ENCODE assay signal across 7 cellular contexts in genomic region chr20:45934587-45935415, GRCh38.
DNase-seq lines count a peak whose midpoint lies in the region; ATAC-seq lines count a peak whose summit lies in the region.

TSS of gene PCIF1 (plus strand) at chr20:45934683. CDS start at chr20:45939000, 4,317 bp downstream.

- ATAC-seq in GM18519 (IDR thresholded peaks at IDR 0.05; ENCODE audit: low FRiP score, unreplicated experiment) (peak; percentile 53), HG03045 (IDR thresholded peaks at IDR 0.05; ENCODE audit: unreplicated experiment) (peak; percentile 69)

- DNase-seq in NCI-H2081 treated with DMSO at 0.1 percent for 48 hours (lab: John Stamatoyannopoulos, UW) (peak; percentile 86), T1000 (lab: John Stamatoyannopoulos, UW) (peak; percentile 99), astrocyte of the hippocampus (ENCODE audit: low read depth, low spot score) (peak; percentile 100), hepatic stellate cell (ENCODE audit: low spot score) (peak; percentile 100), retina (peak; percentile 100)

Comparison
In these comparisons a context has a peak if more than half of its experiments do, and no peak if none do; other contexts are left out.
1. Peak in every context shown above with its lines: DNase-seq and ATAC-seq.